18 cellular contexts compared by ENCODE assay signal in the genomic region with DNA sequence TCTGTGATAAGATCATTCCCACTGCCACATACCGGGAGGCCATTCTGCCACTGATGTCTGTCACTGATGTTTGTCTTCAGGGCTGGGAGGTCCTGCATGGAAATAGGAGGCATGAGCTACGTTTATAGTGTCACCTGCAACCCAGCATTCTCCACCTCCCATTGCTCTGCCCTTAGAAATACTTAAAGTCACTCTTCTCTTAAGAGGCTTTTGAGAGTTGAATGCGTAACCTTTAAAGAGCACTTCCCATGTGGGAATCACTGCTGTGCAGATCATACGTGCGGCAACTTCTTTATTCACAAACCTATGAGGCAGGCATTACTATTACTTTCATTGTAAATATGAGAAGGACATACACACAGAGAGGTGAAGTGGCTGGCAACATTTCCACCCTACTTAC. TPM values are rescaled to one million over a fixed set of nuclear protein-coding genes. Genes with fewer than 3 reads are reported as not detected.
"Had no signal": no experiment of that assay in that cellular context is flagged by ENCODE, and none has a peak within 500 bp of the region (broad histone marks: within the 10 kb centered on the region; RNA-seq: fewer than 3 reads in every experiment).

A gene with protein sequence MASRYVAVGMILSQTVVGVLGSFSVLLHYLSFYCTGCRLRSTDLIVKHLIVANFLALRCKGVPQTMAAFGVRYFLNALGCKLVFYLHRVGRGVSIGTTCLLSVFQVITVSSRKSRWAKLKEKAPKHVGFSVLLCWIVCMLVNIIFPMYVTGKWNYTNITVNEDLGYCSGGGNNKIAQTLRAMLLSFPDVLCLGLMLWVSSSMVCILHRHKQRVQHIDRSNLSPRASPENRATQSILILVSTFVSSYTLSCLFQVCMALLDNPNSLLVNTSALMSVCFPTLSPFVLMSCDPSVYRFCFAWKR (minus strand): TSS at position 101 of the 400 bp plus-strand sequence. CDS start 58 bp downstream, at position 43.

RNA-seq across cellular contexts. Expression of the gene that starts here (rescaled TPM):
- total RNA-seq: natural killer cell treated with Interleukin-12 subunit alpha and Interleukin-12 subunit beta and Interleukin-15 and Interleukin-18, amount 100 ng/mL, for 72 hours; neural crest cell; omental fat pad; osteocyte; pancreas; posterior vena cava; prostate gland; pulmonary artery endothelial cell; right atrium auricular region; sciatic nerve; smooth muscle cell; spleen; suprapubic skin; transverse colon; upper lobe of right lung; urinary bladder; vagina had no signal
- polyA plus RNA-seq: pancreas, smooth muscle cell, spleen, thymus, urinary bladder had no signal
